16 cellular contexts compared by ENCODE assay signal in the genomic region with DNA sequence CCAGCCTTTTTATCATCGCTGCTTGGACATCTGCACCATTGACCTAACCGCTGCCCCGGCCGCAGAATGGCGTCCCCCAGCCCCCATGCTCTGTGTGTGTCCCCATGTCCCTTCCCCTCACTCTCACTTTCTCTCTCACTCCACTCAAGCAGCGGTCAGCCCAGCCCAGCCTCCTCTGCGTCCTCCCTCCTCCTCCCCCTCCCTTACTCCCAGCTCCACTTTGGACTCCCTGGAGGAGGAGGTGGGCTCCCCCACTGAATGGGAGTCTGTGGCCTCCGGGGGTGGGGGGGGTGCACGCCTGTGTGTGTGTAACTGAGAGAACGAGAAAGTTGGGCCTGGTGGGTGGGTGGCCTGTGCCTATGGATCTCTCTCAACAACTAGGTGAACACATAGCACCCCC. TPM values are rescaled to one million over a fixed set of nuclear protein-coding genes. Genes with fewer than 3 reads are reported as not detected.
DNase-seq lines count a peak whose midpoint lies in the region; ATAC-seq and TF ChIP-seq lines count a peak whose summit lies in the region.
"Had no signal": no experiment of that assay in that cellular context is flagged by ENCODE, and none has a peak within 500 bp of the region (broad histone marks: within the 10 kb centered on the region; RNA-seq: fewer than 3 reads in every experiment).

No MANE protein-coding gene starts in this region.

- H3K4me1 Mint-ChIP-seq in T-helper 1 cell treated with Interleukin-12 subunit alpha and Interleukin-12 subunit beta and Interleukin-4 antibody, amounts not matched to agents 30 μg/mL and 1 μg/mL, for 36 hours (ENCODE audit: low read depth) = peaks cover 16% of the 10 kb centered on the region
- H3K4me1 Mint-ChIP-seq in IgD-negative memory B cell (peaks cover 13 to 15% (median 13%) of the 10 kb centered on the region in 3 donors), brain (peaks cover 33% of the 10 kb centered on the region)

- H3K4me1 ChIP-seq in osteoblast (ENCODE audit: insufficient read depth, low read length) = peaks cover 16% of the 10 kb centered on the region

- peak overlapping the region; percentile 82 for H3K4me3 Mint-ChIP-seq in T-helper 1 cell treated with Interleukin-12 subunit alpha and Interleukin-12 subunit beta and Interleukin-4 antibody, amounts not matched to agents 30 μg/mL and 1 μg/mL, for 36 hours
- H3K4me3 Mint-ChIP-seq in IgD-negative memory B cell (peak overlapping the region; percentile 50 to 88 (median 73)), brain (peak overlapping the region; percentile 81 to 95 (median 84))

- DNase-seq in T-helper 1 cell = no peak
- DNase-seq in osteoblast (ENCODE audit: insufficient read length, low spot score, missing footprints) = peak; percentile 69
- DNase-seq in NCI-H1436 (lab: John Stamatoyannopoulos, UW) = no peak
- DNase-seq: activated CD4-positive, alpha-beta T cell treated with anti-CD3 and anti-CD28 coated beads, Interleukin-2, amount 50 U/mL, for 4 hours; anterior cingulate cortex; foreskin fibroblast; islet precursor cell; MG63; NCI-H2227 treated with DMSO at 0.1 percent for 48 hours had no signal

- peaks cover 10% of the 10 kb centered on the region for H3K36me3 Mint-ChIP-seq in T-helper 1 cell treated with Interleukin-12 subunit alpha and Interleukin-12 subunit beta and Interleukin-4 antibody, amounts not matched to agents 30 μg/mL and 1 μg/mL, for 36 hours (ENCODE audit: low read depth)
- H3K36me3 Mint-ChIP-seq in IgD-negative memory B cell = no peaks in the 10 kb centered on the region
- H3K36me3 Mint-ChIP-seq in brain = peaks cover 15% of the 10 kb centered on the region

- no peak overlapping the region for H2AFZ ChIP-seq in osteoblast (ENCODE audit: low read length)

- TF ChIP-seq CTCF in brain (conservative IDR thresholded peaks at IDR 0.05) = no peak
- TF ChIP-seq CTCF in osteoblast (IDR thresholded peaks at IDR 0.05; ENCODE audit: extremely low read depth, low read depth, low read length) = no peak

- no peak overlapping the region for H3K4me2 ChIP-seq in osteoblast (ENCODE audit: insufficient read depth, low read length)

- H3K9me3 Mint-ChIP-seq in T-helper 1 cell treated with Interleukin-12 subunit alpha and Interleukin-12 subunit beta and Interleukin-4 antibody, amounts not matched to agents 30 μg/mL and 1 μg/mL, for 36 hours = no peaks in the 10 kb centered on the region
- H3K9me3 Mint-ChIP-seq in IgD-negative memory B cell = no peaks in the 10 kb centered on the region
- H3K9me3 Mint-ChIP-seq in brain = peaks cover 0 to 6% (median 0%) of the 10 kb centered on the region in 5 experiments

- peaks cover 49% of the 10 kb centered on the region for H3K79me2 ChIP-seq in osteoblast (ENCODE audit: insufficient read depth, low read length)

- H3K27me3 Mint-ChIP-seq in T-helper 1 cell treated with Interleukin-12 subunit alpha and Interleukin-12 subunit beta and Interleukin-4 antibody, amounts not matched to agents 30 μg/mL and 1 μg/mL, for 36 hours (ENCODE audit: low read depth) = no peaks in the 10 kb centered on the region
- H3K27me3 Mint-ChIP-seq in IgD-negative memory B cell = no peaks in the 10 kb centered on the region
- H3K27me3 Mint-ChIP-seq in brain = peaks cover 4% of the 10 kb centered on the region

- no peak overlapping the region for H3K27ac ChIP-seq in osteoblast (ENCODE audit: low read depth, low read length)
- H3K27ac ChIP-seq: HL-60, thoracic aorta had no signal

- H3K36me3 ChIP-seq in osteoblast (ENCODE audit: insufficient read depth, low read length) = peaks cover 6% of the 10 kb centered on the region

- H4K20me1 ChIP-seq in osteoblast (ENCODE audit: insufficient read depth, low read length) = peaks cover 38% of the 10 kb centered on the region

- H3K9me3 ChIP-seq in osteoblast (ENCODE audit: low read depth, low read length) = no peaks in the 10 kb centered on the region
- H3K9me3 ChIP-seq: MG63, thoracic aorta had no signal

- ATAC-seq in GM21737 (IDR thresholded peaks at IDR 0.05; ENCODE audit: unreplicated experiment) (no peak), HG03457 (IDR thresholded peaks at IDR 0.05; ENCODE audit: unreplicated experiment) (no peak)

- peak overlapping the region; percentile 79 for H3K27ac Mint-ChIP-seq in T-helper 1 cell treated with Interleukin-12 subunit alpha and Interleukin-12 subunit beta and Interleukin-4 antibody, amounts not matched to agents 30 μg/mL and 1 μg/mL, for 36 hours
- H3K27ac Mint-ChIP-seq in IgD-negative memory B cell (peak overlapping the region in 2 of 3 donors; percentile 79 to 97), brain (peak overlapping the region in 4 of 5 experiments; percentile 78 to 86 (median 82))

- H3K4me3 ChIP-seq in osteoblast (ENCODE audit: insufficient read depth, low read length) = no peak overlapping the region

- H3K27me3 ChIP-seq in osteoblast (ENCODE audit: insufficient read depth, low read length) = no peaks in the 10 kb centered on the region
- H3K27me3 ChIP-seq: MG63 had no signal

RNA-seq across cellular contexts. Expression of gene MAP2K7, which starts 2.2 kb away (rescaled TPM):
- 2.4 TPM for polyA plus RNA-seq in IgD-negative memory B cell
- 76.0 TPM for polyA plus RNA-seq in brain (ENCODE audit: insufficient read depth, low read depth, low replicate concordance)
- total RNA-seq in osteoblast = 12.4 and 14.8 TPM in 2 replicates

RNA-seq across cellular contexts. Expression of gene TGFBR3L, which starts 8.8 kb away (rescaled TPM):
- polyA plus RNA-seq in IgD-negative memory B cell (not detected), brain (ENCODE audit: insufficient read depth, low read depth, low replicate concordance) (13.6 TPM)
- total RNA-seq in osteoblast = under 0.01 TPM in 1 of 2 replicates, not detected in the other
- total RNA-seq: thoracic aorta had no signal

RNA-seq across cellular contexts. Expression of gene SNAPC2, which starts 14.3 kb away (rescaled TPM):
- 19.0 TPM for polyA plus RNA-seq in IgD-negative memory B cell
- 56.5 TPM for polyA plus RNA-seq in brain (ENCODE audit: insufficient read depth, low read depth, low replicate concordance)
- 16.8 and 18.5 TPM in 2 replicates for total RNA-seq in osteoblast

RNA-seq across cellular contexts. Expression of gene LRRC8E, which starts 17.5 kb away (rescaled TPM):
- polyA plus RNA-seq in IgD-negative memory B cell (not detected), brain (ENCODE audit: insufficient read depth, low read depth, low replicate concordance) (1.3 TPM)
- 10.5 and 17.4 TPM in 2 replicates for total RNA-seq in osteoblast

RNA-seq across cellular contexts. Expression of gene CTXN1, which starts 20.1 kb away (rescaled TPM):
- not detected for polyA plus RNA-seq in IgD-negative memory B cell
- polyA plus RNA-seq in brain (ENCODE audit: insufficient read depth, low read depth, low replicate concordance) = 260 TPM
- 1.5 and 2.5 TPM in 2 replicates for total RNA-seq in osteoblast

Comparison
In these comparisons a context has a peak if more than half of its experiments do, and no peak if none do; other contexts are left out.
1. RNA of gene MAP2K7, which starts 2.2 kb away (polyA plus RNA-seq): 76.0 TPM in brain (single experiment); 2.4 TPM in IgD-negative memory B cell (single experiment); every median in the first group is over 10 times any median in the second.
2. RNA of gene TGFBR3L, which starts 8.8 kb away (polyA plus RNA-seq): 13.6 TPM in brain (single experiment); not detected in IgD-negative memory B cell (single experiment); every median in the first group is over 10 times any median in the second.
3. Peak in every context shown above with its lines, with median percentiles within 50 percentile points of each other: H3K27ac Mint-ChIP-seq and H3K4me3 Mint-ChIP-seq.